Comparison of ENCODE assay signal across 14 cellular contexts in the genomic region with DNA sequence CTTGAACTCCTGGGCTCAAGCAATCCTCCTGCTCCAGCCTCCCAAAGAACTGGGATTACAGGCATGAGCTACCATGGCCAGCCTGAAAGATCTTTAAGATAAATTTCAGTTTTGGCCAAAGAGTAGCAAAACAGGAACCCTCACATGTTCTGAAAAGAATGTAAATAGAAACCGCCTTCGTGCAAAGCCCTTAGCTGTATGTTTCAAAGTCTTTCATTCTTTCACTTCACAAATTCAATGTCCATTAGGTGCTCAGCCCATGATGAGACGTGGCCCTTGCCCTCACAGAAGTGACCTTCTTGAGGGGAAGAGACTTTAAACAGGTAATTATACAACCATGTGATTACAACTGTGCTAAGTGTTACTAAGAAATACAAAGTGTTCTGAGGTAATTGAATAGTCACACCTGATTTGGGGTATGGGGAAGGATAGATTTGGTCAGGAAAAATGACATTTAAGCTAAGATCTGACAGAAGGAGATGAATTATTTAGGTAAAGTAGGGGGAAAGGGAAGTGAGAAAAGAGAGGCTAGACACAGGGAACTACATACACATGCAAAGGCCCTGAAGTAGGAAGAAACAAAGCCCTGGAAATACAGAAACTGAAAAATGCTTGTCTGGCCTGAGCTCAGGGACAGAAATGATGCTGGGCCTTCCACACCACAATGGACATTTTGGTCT. TPM values are rescaled to one million over a fixed set of nuclear protein-coding genes. Genes with fewer than 3 reads are reported as not detected.
DNase-seq lines count a peak whose midpoint lies in the region; ATAC-seq and TF ChIP-seq lines count a peak whose summit lies in the region.
"Had no signal": no experiment of that assay in that cellular context is flagged by ENCODE, and none has a peak within 500 bp of the region (broad histone marks: within the 10 kb centered on the region; RNA-seq: fewer than 3 reads in every experiment).

No MANE protein-coding gene starts in this region.

- no peaks in the 10 kb centered on the region for H3K9me3 ChIP-seq in colonic mucosa
- no peaks in the 10 kb centered on the region for H3K9me3 ChIP-seq in upper lobe of right lung
- no peaks in the 10 kb centered on the region for H3K9me3 ChIP-seq in T-helper 17 cell (ENCODE audit: control insufficient read depth, low read length, poor library complexity, severe bottlenecking)
- H3K9me3 ChIP-seq: A549, thoracic aorta had no signal

- no peaks in the 10 kb centered on the region for H3K36me3 ChIP-seq in colonic mucosa
- no peaks in the 10 kb centered on the region for H3K36me3 ChIP-seq in upper lobe of right lung
- H3K36me3 ChIP-seq: thoracic aorta had no signal

- H3K4me1 Mint-ChIP-seq in T-helper 17 cell = peaks cover 7% of the 10 kb centered on the region

- ATAC-seq in left ventricle myocardium superior (peak; percentile 28), left cardiac atrium (no peak), HG02870 (IDR thresholded peaks at IDR 0.05; ENCODE audit: unreplicated experiment) (peak; percentile 75), upper lobe of right lung (peak; percentile 57), T-helper 17 cell (no peak)
- ATAC-seq in activated CD4-positive, CD25-positive, alpha-beta regulatory T cell treated with anti-CD3 and anti-CD28 coated beads, Interleukin-2, amount 50 U/mL, for 24 hours = no peak

- no peaks in the 10 kb centered on the region for H3K27me3 Mint-ChIP-seq in T-helper 17 cell

- H3K36me3 Mint-ChIP-seq in T-helper 17 cell (ENCODE audit: low read depth) = peaks cover 5% of the 10 kb centered on the region

- intact Hi-C loops in left ventricle myocardium superior (cut with micrococcal nuclease) = no loop called here
- intact Hi-C loops in left cardiac atrium (cut with DNase I) = no loop called here
- intact Hi-C loops in colonic mucosa (cut with DNase I) = no loop called here
- intact Hi-C loops in upper lobe of right lung (cut with DNase I) = no loop called here

- DNase-seq in left ventricle myocardium superior (no peak), left cardiac atrium (no peak), colonic mucosa (no peak), upper lobe of right lung (no peak), amniotic stem cell (lab: John Stamatoyannopoulos, UW) (no peak), T-helper 17 cell (no peak)
- DNase-seq: activated CD4-positive, alpha-beta T cell treated with anti-CD3 and anti-CD28 coated beads for 48 hours; activated effector memory CD4-positive, alpha-beta T cell treated with anti-CD3 and anti-CD28 coated beads, Interleukin-2, amount 50 U/mL, for 16 hours; NCI-H1694; retina had no signal

- H3K4me3 Mint-ChIP-seq in T-helper 17 cell = no peak overlapping the region

- no peak overlapping the region for H3K4me3 ChIP-seq in colonic mucosa
- H3K4me3 ChIP-seq in upper lobe of right lung = no peak overlapping the region
- H3K4me3 ChIP-seq: A549, thoracic aorta had no signal

- H3K27ac ChIP-seq in colonic mucosa (peak overlapping the region; percentile 25), upper lobe of right lung (no peak overlapping the region)
- H3K27ac ChIP-seq: A549, thoracic aorta had no signal

- H3K27me3 ChIP-seq in colonic mucosa = no peaks in the 10 kb centered on the region
- H3K27me3 ChIP-seq in upper lobe of right lung = no peaks in the 10 kb centered on the region

- H3K4me1 ChIP-seq in colonic mucosa (no peaks in the 10 kb centered on the region), upper lobe of right lung (peaks cover 4% of the 10 kb centered on the region)

- no peak overlapping the region for H3K9ac ChIP-seq in colonic mucosa (ENCODE audit: low read depth in 2 of 2, low read length in 2 of 2)

- TF ChIP-seq CTCF in colonic mucosa (IDR thresholded peaks at IDR 0.05) (no peak), upper lobe of right lung (IDR thresholded peaks at IDR 0.05) (no peak)

- H3K27ac Mint-ChIP-seq in T-helper 17 cell = no peak overlapping the region

RNA-seq across cellular contexts. Expression of a gene that starts 19.6 kb away (rescaled TPM):
- total RNA-seq in left ventricle myocardium superior (5.3 TPM), left cardiac atrium (1 to 10 TPM; 6.2 to 6.3 TPM), colonic mucosa (1 to 10 TPM; 4.1 to 5.7 TPM), upper lobe of right lung (15.1 TPM), T-helper 17 cell (10 to 100 TPM; 17.5 to 18.7 TPM)

RNA-seq across cellular contexts. Expression of a gene that starts 20.9 kb away (rescaled TPM):
- 16.9 TPM for total RNA-seq in left ventricle myocardium superior
- total RNA-seq in left cardiac atrium = 10 to 100 TPM; 16.8 to 23.2 TPM
- total RNA-seq in colonic mucosa = 10 to 100 TPM; 13.7 to 21.3 TPM
- total RNA-seq in upper lobe of right lung = 14.2 TPM
- total RNA-seq in T-helper 17 cell = 1 to 10 TPM; 4.8 to 5.5 TPM

Comparison
In these comparisons a context has a peak if more than half of its experiments do, and no peak if none do; other contexts are left out.
1. ATAC-seq: peak in left ventricle myocardium superior (single experiment), HG02870 (single experiment) and upper lobe of right lung (single experiment); none in left cardiac atrium (0 of 2), T-helper 17 cell (single experiment) and activated CD4-positive, CD25-positive, alpha-beta regulatory T cell treated with anti-CD3 and anti-CD28 coated beads, Interleukin-2, amount 50 U/mL, for 24 hours (0 of 2).